8 cellular contexts compared by ENCODE assay signal in the genomic region with DNA sequence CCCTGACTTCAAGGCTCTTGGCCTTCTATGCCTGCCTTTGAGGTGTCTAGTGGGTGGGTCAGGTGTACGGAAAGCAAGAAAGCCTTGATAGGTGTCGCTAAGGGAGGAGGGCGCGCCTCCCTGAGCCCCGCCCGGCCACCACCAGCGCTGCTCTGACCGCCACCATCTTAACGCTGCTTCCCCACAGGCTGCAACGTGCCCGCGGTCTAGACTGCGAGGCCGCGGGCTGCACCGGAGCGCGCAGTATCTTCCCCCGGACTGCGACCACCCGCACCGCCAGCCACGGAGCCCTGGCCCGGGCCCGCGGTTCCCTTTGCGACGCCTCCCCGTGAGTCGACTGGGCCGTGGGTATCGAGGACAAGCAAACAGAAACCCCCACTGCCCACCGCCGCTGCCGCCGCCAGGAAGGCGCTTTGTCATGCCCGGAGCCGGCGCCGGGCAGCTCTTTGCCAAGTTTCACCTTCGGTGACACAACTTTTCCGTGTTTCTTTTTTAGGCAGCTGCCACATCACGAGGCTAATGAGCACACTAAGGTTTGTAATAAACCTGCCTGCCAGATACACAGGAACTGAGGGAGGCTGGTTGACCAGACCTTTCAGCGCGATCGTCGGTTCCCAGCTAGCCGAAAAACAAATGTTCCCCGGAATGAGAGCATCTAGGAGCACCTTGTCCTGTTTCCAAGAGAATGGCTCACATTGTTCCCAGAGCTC.
DNase-seq lines count a peak whose midpoint lies in the region; ATAC-seq and TF ChIP-seq lines count a peak whose summit lies in the region.

No MANE protein-coding gene starts in this region.

- no peak for TF ChIP-seq CTCF in glutamatergic neuron (IDR thresholded peaks at IDR 0.05; ENCODE audit: partially characterized antibody, unreplicated experiment)
- no peak for TF ChIP-seq CTCF in WERI-Rb-1 (IDR thresholded peaks at IDR 0.05; ENCODE audit: low read depth, low read length)
- TF ChIP-seq CTCF in PC-9 (conservative IDR thresholded peaks at IDR 0.05), result no peak

- H2BK12ac ChIP-seq in trophoblast cell (ENCODE audit: low read length), result no peak overlapping the region

- H3K27me3 ChIP-seq in trophoblast cell (ENCODE audit: insufficient read depth, low read length) (peaks cover 3% of the 10 kb centered on the region), WERI-Rb-1 (ENCODE audit: insufficient read depth, low read depth, severe bottlenecking) (peaks cover 72% of the 10 kb centered on the region), PC-9 (ENCODE audit: insufficient read depth, low read depth) (no peaks in the 10 kb centered on the region)

- no peaks in the 10 kb centered on the region for H3K36me3 Mint-ChIP-seq in glutamatergic neuron (ENCODE audit: unreplicated experiment)

- H2AK5ac ChIP-seq in trophoblast cell (ENCODE audit: low read length), result no peak overlapping the region

- H3K14ac ChIP-seq in trophoblast cell (ENCODE audit: low read length), result no peak overlapping the region

- H2BK120ac ChIP-seq in trophoblast cell (ENCODE audit: insufficient read depth, low read length, poor library complexity), result no peak overlapping the region

- H3K18ac ChIP-seq in trophoblast cell (ENCODE audit: low read length), result no peak overlapping the region

- BruUV-seq in PC-9 (replicated peaks; lab: Mats Ljungman, UMichigan), result no TSS peak

- no CpG with 5 or more reads among the region's 50 CpGs for WGBS in trophoblast cell (ENCODE audit: extremely low coverage, insufficient coverage, insufficient read length)

- POLR2A ChIA-PET in PC-9 (lab: Charles Lee; ENCODE audit: unreplicated experiment), result no interaction called here

- no peaks in the 10 kb centered on the region for H3K9me3 ChIP-seq in trophoblast cell (ENCODE audit: insufficient read depth, low read depth, low read length)
- H3K9me3 ChIP-seq in WERI-Rb-1 (ENCODE audit: severe bottlenecking), result no peaks in the 10 kb centered on the region
- H3K9me3 ChIP-seq in PC-9 (ENCODE audit: insufficient read depth, low read depth), result no peaks in the 10 kb centered on the region

- H3K4me1 ChIP-seq in trophoblast cell (ENCODE audit: control insufficient read depth in 1 of 2, insufficient read depth in 2 of 2, low read length in 2 of 2) (no peaks in the 10 kb centered on the region), PC-9 (replicated peaks; ENCODE audit: insufficient read depth) (peaks cover under 1% of the 10 kb centered on the region; the same call in 1 of the 2 replicates)

- H4K91ac ChIP-seq in trophoblast cell (ENCODE audit: low read depth, low read length), result no peak overlapping the region

- peaks cover 2% of the 10 kb centered on the region for H3K9me3 Mint-ChIP-seq in glutamatergic neuron (ENCODE audit: unreplicated experiment)

- no peak overlapping the region for H3K23ac ChIP-seq in trophoblast cell (ENCODE audit: low read length)

- peak; percentile 86 for DNase-seq in ELF-1 (ENCODE audit: low read depth, low spot score)
- DNase-seq in NCI-H748 treated with DMSO at 0.1 percent for 48 hours (lab: John Stamatoyannopoulos, UW), result peak; percentile 31
- peak; percentile 40 for DNase-seq in glutamatergic neuron
- no peak for DNase-seq in trophoblast cell
- no peak for DNase-seq in WERI-Rb-1
- DNase-seq in PC-9, result no peak

- H3K79me2 ChIP-seq in trophoblast cell (ENCODE audit: control insufficient read depth, insufficient read depth, low read length, poor library complexity) (no peaks in the 10 kb centered on the region), PC-9 (ENCODE audit: low read depth) (no peaks in the 10 kb centered on the region)

- CTCF ChIA-PET in PC-9 (lab: Charles Lee), result no interaction called here

- H4K20me1 ChIP-seq in PC-9 (ENCODE audit: insufficient read depth), result no peaks in the 10 kb centered on the region

- H3K4ac ChIP-seq in trophoblast cell (ENCODE audit: low read depth, low read length), result no peak overlapping the region

- H3K27me3 Mint-ChIP-seq in glutamatergic neuron (ENCODE audit: unreplicated experiment), result peaks cover 2% of the 10 kb centered on the region

- ATAC-seq in HG03354 (IDR thresholded peaks at IDR 0.05; ENCODE audit: poor library complexity, severe bottlenecking, unreplicated experiment) (no peak), GM21360 (IDR thresholded peaks at IDR 0.05; ENCODE audit: unreplicated experiment) (no peak)

- peak overlapping the region; percentile 78 for H3K4me3 Mint-ChIP-seq in glutamatergic neuron (ENCODE audit: unreplicated experiment)

- no peak overlapping the region for H3K27ac Mint-ChIP-seq in glutamatergic neuron (ENCODE audit: unreplicated experiment)

- H3K4me2 ChIP-seq in trophoblast cell (ENCODE audit: low read length), result peak overlapping the region; percentile 75
- H3K4me2 ChIP-seq in PC-9, result no peak overlapping the region

- no peaks in the 10 kb centered on the region for H3K79me1 ChIP-seq in trophoblast cell (ENCODE audit: low read length)

- H2AFZ ChIP-seq in trophoblast cell (ENCODE audit: insufficient read depth, low read length, poor library complexity) (no peak overlapping the region), PC-9 (no peak overlapping the region)

- H3K4me1 Mint-ChIP-seq in glutamatergic neuron (ENCODE audit: low read depth, unreplicated experiment), result no peaks in the 10 kb centered on the region

- H3K36me3 ChIP-seq in trophoblast cell (ENCODE audit: control insufficient read depth in 1 of 2, insufficient read depth in 2 of 2, low read length in 2 of 2) (no peaks in the 10 kb centered on the region), WERI-Rb-1 (no peaks in the 10 kb centered on the region), PC-9 (ENCODE audit: low read depth) (no peaks in the 10 kb centered on the region)

- H3K27ac ChIP-seq in trophoblast cell (ENCODE audit: low read depth, low read length) (no peak overlapping the region), WERI-Rb-1 (no peak overlapping the region), PC-9 (no peak overlapping the region)

- H3K4me3 ChIP-seq in trophoblast cell (ENCODE audit: low read depth, low read length), result peak overlapping the region; percentile 53
- H3K4me3 ChIP-seq in WERI-Rb-1 (ENCODE audit: low read depth, low read length), result no peak overlapping the region
- H3K4me3 ChIP-seq in PC-9, result no peak overlapping the region

- no peak overlapping the region for H4K12ac ChIP-seq in trophoblast cell (ENCODE audit: low read depth, low read length)

- no peaks in the 10 kb centered on the region for H3K9me2 ChIP-seq in PC-9 (ENCODE audit: insufficient read depth)

- no peak overlapping the region for H2BK5ac ChIP-seq in trophoblast cell (ENCODE audit: low read depth, low read length, poor library complexity)

- intact Hi-C loops in PC-9 (cut with micrococcal nuclease; ENCODE audit: unreplicated experiment), result no loop called here

- no peak overlapping the region for H3K9ac ChIP-seq in trophoblast cell (ENCODE audit: low read length)

- H3F3A ChIP-seq in PC-9 (ENCODE audit: insufficient read depth, low read depth), result no peaks in the 10 kb centered on the region

- no peak overlapping the region for H4K8ac ChIP-seq in trophoblast cell (ENCODE audit: low read depth, low read length)

Comparison
In these comparisons a context has a peak if more than half of its experiments do, and no peak if none do; other contexts are left out.
1. DNase-seq: peak in ELF-1 (single experiment), NCI-H748 treated with DMSO at 0.1 percent for 48 hours (single experiment) and glutamatergic neuron (single experiment); none in trophoblast cell (0 of 2), WERI-Rb-1 (single experiment) and PC-9 (0 of 2).